In the genomic region with DNA sequence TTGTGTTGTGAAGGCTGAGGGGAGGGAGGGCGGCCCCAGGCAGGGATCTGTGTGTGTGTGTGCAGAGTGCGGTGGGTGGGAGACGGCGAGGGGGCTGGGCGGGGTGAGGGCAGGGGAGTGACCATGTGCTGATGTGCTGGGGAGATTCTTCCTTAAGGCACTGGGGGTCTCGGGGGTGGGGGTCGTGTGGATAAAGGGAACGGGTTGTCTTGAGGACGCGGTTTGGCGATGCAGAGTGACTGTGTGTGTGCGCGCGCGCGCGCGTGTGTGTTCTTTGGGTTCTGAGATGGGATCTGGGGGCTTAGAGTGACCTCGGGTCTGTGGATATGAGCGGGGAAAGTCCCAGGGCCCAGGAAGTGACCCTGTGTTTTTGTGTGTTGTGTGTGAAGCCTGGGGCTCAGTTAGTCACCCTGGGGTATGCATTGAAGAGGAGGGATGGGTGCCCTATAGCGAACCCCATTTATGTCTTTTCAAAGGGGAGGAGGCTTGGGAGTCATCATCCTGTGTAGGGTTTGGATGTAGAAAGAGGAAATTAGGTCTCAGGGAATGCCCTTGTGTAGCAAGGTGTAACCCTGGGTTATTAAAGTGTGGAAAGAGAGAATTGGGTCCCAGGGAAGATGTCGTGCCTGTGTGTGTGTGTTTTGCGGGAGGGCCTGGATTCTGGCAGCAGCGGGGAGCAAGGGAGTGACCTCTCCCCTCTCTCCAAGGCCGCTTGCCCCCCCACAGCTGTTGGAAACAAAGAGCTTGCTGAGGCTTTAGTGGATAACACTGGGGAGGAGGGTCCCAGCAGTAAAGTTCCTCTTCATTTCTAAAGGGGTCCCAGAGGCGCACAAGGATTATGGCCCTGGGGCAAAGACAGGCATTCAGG, we compare ENCODE assay signal across 8 cellular contexts. TPM values are rescaled to one million over a fixed set of nuclear protein-coding genes. Genes with fewer than 3 reads are reported as not detected.
DNase-seq lines count a peak whose midpoint lies in the region; ATAC-seq and TF ChIP-seq lines count a peak whose summit lies in the region.

No MANE protein-coding gene starts in this region.

- H3K4me3 Mint-ChIP-seq in activated CD4-positive, alpha-beta T cell treated with anti-CD3 and anti-CD28 coated beads, Interleukin-2, amount 10 ng/mL, durations not matched to agents 7 days and 5 days: peak overlapping the region; percentile 59

- no peaks in the 10 kb centered on the region for H3K36me3 Mint-ChIP-seq in activated CD4-positive, alpha-beta T cell treated with anti-CD3 and anti-CD28 coated beads, Interleukin-2, amount 10 ng/mL, durations not matched to agents 7 days and 5 days (ENCODE audit: low read depth)

- no peaks in the 10 kb centered on the region for H3K9me3 Mint-ChIP-seq in activated CD4-positive, alpha-beta T cell treated with anti-CD3 and anti-CD28 coated beads, Interleukin-2, amount 10 ng/mL, durations not matched to agents 7 days and 5 days

- H3K36me3 ChIP-seq in tibial nerve: no peaks in the 10 kb centered on the region

- TF ChIP-seq EP300 in tibial nerve (IDR thresholded peaks at IDR 0.05): no peak

- no peaks in the 10 kb centered on the region for H3K27me3 ChIP-seq in layer of hippocampus (ENCODE audit: control insufficient read depth, insufficient read depth, low read length)
- peaks cover 0 to 15% of the 10 kb centered on the region in 2 donors for H3K27me3 ChIP-seq in tibial nerve

- peaks cover 0 to 17% (median 9%) of the 10 kb centered on the region in 4 donors for H3K4me1 ChIP-seq in tibial nerve

- CTCF ChIA-PET in activated CD4-positive, alpha-beta T cell treated with anti-CD3 and anti-CD28 coated beads, Interleukin-2, amount 10 ng/mL, durations not matched to agents 7 days and 5 days (lab: Charles Lee): no interaction called here
- CTCF ChIA-PET in GM10248 (lab: Yijun Ruan, JAX): no interaction called here

- TF ChIP-seq CTCF in tibial nerve (IDR thresholded peaks at IDR 0.05) (no peak), GM10248 (IDR thresholded peaks at IDR 0.05; ENCODE audit: control extremely low read depth, extremely low read depth, low read depth, missing control alignments) (no peak)

- DNase-seq in activated CD4-positive, alpha-beta T cell treated with anti-CD3 and anti-CD28 coated beads, Interleukin-2, amount 10 ng/mL, durations not matched to agents 7 days and 5 days: no peak
- DNase-seq in activated CD4-positive, alpha-beta T cell treated with anti-CD3 and anti-CD28 coated beads, Interleukin-2, amount 50 U/mL, for 1 hour: no peak
- DNase-seq in tibial nerve (ENCODE audit: low spot score in 2 of 2) (no peak), GM10248 (ENCODE audit: extremely low spot score) (no peak), NCI-H446 treated with DMSO at 0.1 percent for 48 hours (lab: John Stamatoyannopoulos, UW) (no peak)

- H3K27ac ChIP-seq in angular gyrus (ENCODE audit: low read depth, low read length): peak overlapping the region; percentile 55
- H3K27ac ChIP-seq in layer of hippocampus (ENCODE audit: low read depth, low read length): peak overlapping the region; percentile 52
- H3K27ac ChIP-seq in tibial nerve: no peak overlapping the region

- H3K27ac Mint-ChIP-seq in activated CD4-positive, alpha-beta T cell treated with anti-CD3 and anti-CD28 coated beads, Interleukin-2, amount 10 ng/mL, durations not matched to agents 7 days and 5 days: no peak overlapping the region

- POLR2A ChIA-PET in activated CD4-positive, alpha-beta T cell treated with anti-CD3 and anti-CD28 coated beads, Interleukin-2, amount 10 ng/mL, durations not matched to agents 7 days and 5 days (lab: Charles Lee): no interaction called here
- POLR2A ChIA-PET in GM10248 (lab: Yijun Ruan, JAX): no interaction called here

- H3K4me1 Mint-ChIP-seq in activated CD4-positive, alpha-beta T cell treated with anti-CD3 and anti-CD28 coated beads, Interleukin-2, amount 10 ng/mL, durations not matched to agents 7 days and 5 days: peaks cover 5% of the 10 kb centered on the region

- peak overlapping the region; percentile 33 to 76 (median 56) for H3K4me3 ChIP-seq in tibial nerve

- peaks cover 47% of the 10 kb centered on the region for H3K27me3 Mint-ChIP-seq in activated CD4-positive, alpha-beta T cell treated with anti-CD3 and anti-CD28 coated beads, Interleukin-2, amount 10 ng/mL, durations not matched to agents 7 days and 5 days

- no peak for ATAC-seq in HG03025 (IDR thresholded peaks at IDR 0.05; ENCODE audit: low FRiP score, unreplicated experiment)

- H3K9me3 ChIP-seq in tibial nerve: no peaks in the 10 kb centered on the region

- TF ChIP-seq POLR2A in tibial nerve (IDR thresholded peaks at IDR 0.05): no peak

- WGBS in tibial nerve, 2 donors: 24 to 32% methylated on average over 26 of the region's 26 CpGs

RNA-seq across cellular contexts. Expression of a gene that starts 1.4 kb away (rescaled TPM):
- total RNA-seq in activated CD4-positive, alpha-beta T cell treated with anti-CD3 and anti-CD28 coated beads, Interleukin-2, amount 10 ng/mL, durations not matched to agents 7 days and 5 days: not detected
- total RNA-seq in tibial nerve: 1 to 10 TPM in 1 of 4 donors, under 1 TPM in 1, not detected in 2; 0.42 to 1.6 TPM

RNA-seq across cellular contexts. Expression of a gene that starts 47.4 kb away (rescaled TPM):
- 10 to 100 TPM; 13.4 to 16.3 TPM for total RNA-seq in activated CD4-positive, alpha-beta T cell treated with anti-CD3 and anti-CD28 coated beads, Interleukin-2, amount 10 ng/mL, durations not matched to agents 7 days and 5 days
- 10 to 100 TPM; 10.4 to 25.5 (median 13.6) TPM for total RNA-seq in tibial nerve

Comparison
In these comparisons a context has a peak if more than half of its experiments do, and no peak if none do; other contexts are left out.
1. H3K27ac ChIP-seq: peak in angular gyrus (single experiment) and layer of hippocampus (single experiment); none in tibial nerve (0 of 4).